In genomic region chr1:3771108-3772026, GRCh38 we compare ENCODE assay signal across 1 cellular context.
TF ChIP-seq lines count a peak whose summit lies in the region.

No MANE protein-coding gene starts in this region.

TF ChIP-seq in endothelial cell of umbilical vein, 7 proteins besides CTCF, POLR2A, EP300 and RAD21:
- no peak for TF ChIP-seq EZH2 (IDR thresholded peaks at IDR 0.05; ENCODE audit: borderline replicate concordance, low read depth, low read length, severe bottlenecking)
- TF ChIP-seq MAX (IDR thresholded peaks at IDR 0.05; ENCODE audit: insufficient read depth, insufficient read length) = no peak
- TF ChIP-seq GATA2 (IDR thresholded peaks at IDR 0.05; ENCODE audit: insufficient read depth, insufficient read length, low read depth, low read length) = no peak
- TF ChIP-seq JUN (IDR thresholded peaks at IDR 0.05; ENCODE audit: borderline replicate concordance, insufficient read depth, insufficient read length, low read depth) = no peak
- no peak for TF ChIP-seq FOS (IDR thresholded peaks at IDR 0.05; ENCODE audit: borderline replicate concordance, insufficient read depth, low read length)
- TF ChIP-seq POLR2AphosphoS5 (IDR thresholded peaks at IDR 0.05; ENCODE audit: insufficient read depth, low read depth, low read length) = no peak
- TF ChIP-seq MYC (IDR thresholded peaks at IDR 0.05; ENCODE audit: low read depth, low read length) = no peak
